Comparison of ENCODE assay signal across 1 cellular context in the genomic region with DNA sequence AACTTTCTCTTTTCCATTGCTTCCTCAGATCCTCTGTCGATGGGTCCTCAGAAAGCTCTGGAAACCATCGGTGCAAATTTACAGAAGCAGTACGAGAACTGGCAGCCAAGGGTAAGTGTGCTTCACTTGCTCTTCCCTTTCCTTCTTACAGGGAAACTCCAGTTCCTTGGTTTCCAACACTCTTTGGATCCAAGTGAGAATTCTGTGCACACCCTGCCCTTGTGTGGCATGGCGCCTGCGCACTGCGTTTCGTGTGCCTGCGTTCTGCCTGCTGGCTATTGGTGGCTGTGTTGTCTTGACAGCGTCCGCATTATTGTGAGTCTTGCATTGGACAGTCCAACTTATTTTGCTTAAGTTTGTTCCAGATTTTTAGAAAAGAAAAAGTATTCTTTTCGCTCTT.
TF ChIP-seq lines count a peak whose summit lies in the region.

No MANE protein-coding gene starts in this region.

TF ChIP-seq in A549, 52 proteins besides CTCF, POLR2A, EP300 and RAD21 (continued from another document):
- TF ChIP-seq REST (IDR thresholded peaks at IDR 0.05) (no peak), EHMT2 (IDR thresholded peaks at IDR 0.05; ENCODE audit: low read depth) (no peak), RFX5 (IDR thresholded peaks at IDR 0.05) (no peak), PHF8 (IDR thresholded peaks at IDR 0.05; ENCODE audit: borderline replicate concordance, low read depth) (no peak), RNF2 (IDR thresholded peaks at IDR 0.05; ENCODE audit: borderline replicate concordance, low read depth) (no peak), ATOH8 (CRISPR knock-in tag; IDR thresholded peaks at IDR 0.05; ENCODE audit: low read depth) (no peak), BHLHE40 (IDR thresholded peaks at IDR 0.05; ENCODE audit: low read depth, low read length) (no peak), ELK1 (IDR thresholded peaks at IDR 0.05; ENCODE audit: low read depth, low read length) (no peak), BCL3 (IDR thresholded peaks at IDR 0.05) (no peak), TFCP2L1 (CRISPR knock-in tag; IDR thresholded peaks at IDR 0.05) (no peak)
- TF ChIP-seq, protein P1, sequence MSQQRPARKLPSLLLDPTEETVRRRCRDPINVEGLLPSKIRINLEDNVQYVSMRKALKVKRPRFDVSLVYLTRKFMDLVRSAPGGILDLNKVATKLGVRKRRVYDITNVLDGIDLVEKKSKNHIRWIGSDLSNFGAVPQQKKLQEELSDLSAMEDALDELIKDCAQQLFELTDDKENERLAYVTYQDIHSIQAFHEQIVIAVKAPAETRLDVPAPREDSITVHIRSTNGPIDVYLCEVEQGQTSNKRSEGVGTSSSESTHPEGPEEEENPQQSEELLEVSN (IDR thresholded peaks at IDR 0.05; ENCODE audit: borderline replicate concordance, low read depth), result no peak
TF ChIP-seq in A549: peak in this region for 0.
